ENCODE assay signal across 19 cellular contexts in genomic region chr16:86757704-86758040, GRCh38.
"Had no signal": no experiment of that assay in that cellular context is flagged by ENCODE, and none has a peak within 500 bp of the region (broad histone marks: within the 10 kb centered on the region; RNA-seq: fewer than 3 reads in every experiment).

No MANE protein-coding gene starts in this region.

- H3K4me3 ChIP-seq: coronary artery, esophagus muscularis mucosa, gastrocnemius medialis, heart right ventricle, mucosa of descending colon, psoas muscle had no signal

- H3K4me1 ChIP-seq: gastrocnemius medialis, psoas muscle had no signal

- H3K27ac ChIP-seq: coronary artery, epithelial cell of prostate, esophagus muscularis mucosa, gastrocnemius medialis, heart right ventricle, neutrophil, psoas muscle had no signal

- FAIRE-seq: islet of Langerhans had no signal

- H3K27ac Mint-ChIP-seq: naive thymus-derived CD8-positive, alpha-beta T cell had no signal

- H3K4me3 Mint-ChIP-seq: naive thymus-derived CD8-positive, alpha-beta T cell had no signal

- ATAC-seq: gastrocnemius medialis; heart right ventricle; mucosa of descending colon; naive thymus-derived CD8-positive, alpha-beta T cell; psoas muscle; sciatic nerve had no signal

- H3K36me3 ChIP-seq: esophagus muscularis mucosa, gastrocnemius medialis, heart right ventricle, neutrophil had no signal

- H3K36me3 Mint-ChIP-seq: naive thymus-derived CD8-positive, alpha-beta T cell had no signal

- DNase-seq: effector CD8-positive, alpha-beta T cell; gastrocnemius medialis; heart right ventricle; hypothalamus; kidney glomerular epithelial cell; mucosa of descending colon; naive thymus-derived CD8-positive, alpha-beta T cell; psoas muscle; retina; stimulated activated CD4-positive, alpha-beta T cell treated with anti-CD3 and anti-CD28 coated beads, Interleukin-12 subunit alpha, Interleukin-12 subunit beta, amount 100 ng/mL, for 4 hours; stimulated activated CD4-positive, alpha-beta T cell treated with anti-CD3 and anti-CD28 coated beads, Interleukin-2, amount 100 ng/mL, for 48 hours; stimulated activated naive CD4-positive, alpha-beta T cell treated with Interleukin-2 at 50 U/mL for 16 hours; trophoblast cell had no signal

- H3K9me3 Mint-ChIP-seq: naive thymus-derived CD8-positive, alpha-beta T cell had no signal

- H3K9me3 ChIP-seq: esophagus muscularis mucosa, gastrocnemius medialis, heart right ventricle, mucosa of descending colon, neutrophil, psoas muscle had no signal
